10 cellular contexts compared by ENCODE assay signal in genomic region chr1:226665505-226666163, GRCh38.
A peak's percentile ranks its signal among the peaks of the same experiment; 100 is the strongest.
DNase-seq lines count a peak whose midpoint lies in the region; ATAC-seq, FAIRE-seq and TF ChIP-seq lines count a peak whose summit lies in the region.
"Had no signal": no experiment of that assay in that cellular context is flagged by ENCODE, and none has a peak within 500 bp of the region (broad histone marks: within the 10 kb centered on the region; RNA-seq: fewer than 3 reads in every experiment).

No MANE protein-coding gene starts in this region.

- intact Hi-C loops in cardiac septum (cut with DNase I) (no loop called here), GM12878 (cut with micrococcal nuclease; ENCODE audit: unreplicated experiment) (no loop called here)

- H3K36me3 ChIP-seq in right atrium auricular region = no peaks in the 10 kb centered on the region
- H3K36me3 ChIP-seq in GM12878 (ENCODE audit: control insufficient read depth in 2 of 2, insufficient read depth in 2 of 2, low read length in 1 of 2) = peaks cover 3 to 7% of the 10 kb centered on the region in 2 experiments; a peak in 1 of 4 replicates
- H3K36me3 ChIP-seq in muscle layer of duodenum (ENCODE audit: control insufficient read depth in 1 of 2, insufficient read depth in 2 of 2, low read length in 2 of 2) = no peaks in the 10 kb centered on the region
- H3K36me3 ChIP-seq in upper lobe of left lung = no peaks in the 10 kb centered on the region

- no peak overlapping the region for H3K4me2 ChIP-seq in GM12878 (ENCODE audit: control insufficient read depth, insufficient read depth)

- no peak overlapping the region for H3K9ac ChIP-seq in GM12878 (ENCODE audit: control insufficient read depth, insufficient read depth, low read length)

- RAD21 ChIA-PET in GM12878 (lab: Charles Lee; ENCODE audit: unreplicated experiment) = interaction anchor here (4.2 kb wide), 1 partner anchor 22 kb away, joined by 15 read pairs; no protein-coding TSS in a partner anchor

- H4K20me1 ChIP-seq in GM12878 (ENCODE audit: control insufficient read depth, insufficient read depth) = peaks cover 3% of the 10 kb centered on the region; the same call in 1 of the 2 replicates

- in situ Hi-C loops in GM12878 (cut with MboI) = no loop called here

- no peak for FAIRE-seq in GM12878 (lab: Jason Lieb, UNC)
- FAIRE-seq: bronchial epithelial cell had no signal

- peak overlapping the region; percentile 84 to 87 for H3K27ac ChIP-seq in right atrium auricular region
- no peak overlapping the region for H3K27ac ChIP-seq in GM12878 (ENCODE audit: control insufficient read depth, insufficient read depth)
- peak overlapping the region; percentile 91 for H3K27ac ChIP-seq in muscle layer of duodenum (ENCODE audit: low read length)
- peak overlapping the region in 3 of 4 donors; percentile 76 to 87 (median 85) for H3K27ac ChIP-seq in upper lobe of left lung

- no peak for TF ChIP-seq EP300 in GM12878 (IDR thresholded peaks at IDR 0.05; ENCODE audit: borderline replicate concordance in 1 of 2, control insufficient read depth in 1 of 2, low read depth in 2 of 2, low read length in 2 of 2)
- TF ChIP-seq EP300 in upper lobe of left lung (IDR thresholded peaks at IDR 0.05) = no peak

- H3K79me2 ChIP-seq in GM12878 (ENCODE audit: control insufficient read depth, insufficient read depth, low read length) = peaks cover 32% of the 10 kb centered on the region

- no TSS peak for BruUV-seq in GM12878 (replicated peaks; lab: Mats Ljungman, UMichigan)

- H3K27me3 ChIP-seq in right atrium auricular region = no peaks in the 10 kb centered on the region
- no peaks in the 10 kb centered on the region for H3K27me3 ChIP-seq in GM12878 (replicated peaks in 1 of 2; ENCODE audit: control insufficient read depth in 2 of 2, insufficient read depth in 2 of 2, low read length in 1 of 2)
- H3K27me3 ChIP-seq in muscle layer of duodenum (ENCODE audit: low read depth, low read length) = no peaks in the 10 kb centered on the region
- H3K27me3 ChIP-seq in upper lobe of left lung = no peaks in the 10 kb centered on the region

- POLR2A ChIA-PET in GM12878 (lab: Charles Lee) = no interaction called here

- ATAC-seq in GM12878 = no peak
- no peak for ATAC-seq in upper lobe of left lung (ENCODE audit: low FRiP score in 2 of 2)
- no peak for ATAC-seq in HG02642 (IDR thresholded peaks at IDR 0.05; ENCODE audit: poor library complexity, unreplicated experiment)
- ATAC-seq in GM21390 (IDR thresholded peaks at IDR 0.05; ENCODE audit: unreplicated experiment) = no peak

- no peak for TF ChIP-seq POLR2A in GM12878 (IDR thresholded peaks at IDR 0.05; ENCODE audit: low read depth, low read length)
- no peak for TF ChIP-seq POLR2A in upper lobe of left lung (IDR thresholded peaks at IDR 0.05)

- CTCF ChIA-PET in GM12878 (lab: Yijun Ruan, JAX) = no interaction called here

- peaks cover 5 to 80% of the 10 kb centered on the region in 2 donors for H3K4me1 ChIP-seq in right atrium auricular region
- peaks cover 44% of the 10 kb centered on the region for H3K4me1 ChIP-seq in GM12878 (ENCODE audit: control insufficient read depth, insufficient read depth, low read length)
- peaks cover 55 to 77% of the 10 kb centered on the region in 2 donors for H3K4me1 ChIP-seq in muscle layer of duodenum (ENCODE audit: control insufficient read depth in 1 of 2, insufficient read depth in 2 of 2, low read length in 2 of 2)
- H3K4me1 ChIP-seq in upper lobe of left lung = peaks cover 58 to 74% (median 65%) of the 10 kb centered on the region in 4 donors

- no peak overlapping the region for H3K4me3 ChIP-seq in right atrium auricular region
- H3K4me3 ChIP-seq in GM12878 = no peak overlapping the region
- H3K4me3 ChIP-seq in muscle layer of duodenum (ENCODE audit: low read depth in 1 of 2, low read length in 2 of 2) = no peak overlapping the region
- H3K4me3 ChIP-seq in upper lobe of left lung = no peak overlapping the region

- TF ChIP-seq RAD21 in GM12878 (IDR thresholded peaks at IDR 0.05; ENCODE audit: insufficient read depth, low read depth, low read length) = no peak

- H3K9me3 ChIP-seq in right atrium auricular region (no peaks in the 10 kb centered on the region), GM12878 (replicated peaks; ENCODE audit: control insufficient read depth, insufficient read depth, low read length) (no peaks in the 10 kb centered on the region), muscle layer of duodenum (ENCODE audit: control insufficient read depth in 1 of 2, low read length in 2 of 2) (no peaks in the 10 kb centered on the region), upper lobe of left lung (no peaks in the 10 kb centered on the region)

- 68% methylated on average over 17 of the region's 17 CpGs for WGBS in GM12878 (ENCODE audit: insufficient coverage, insufficient replicate concordance, low lambda C conversion rate, missing lambda C conversion rate)
- 92 to 93% methylated on average over 17 of the region's 17 CpGs for WGBS in upper lobe of left lung, 2 donors

- TF ChIP-seq CTCF in right atrium auricular region (IDR thresholded peaks at IDR 0.05) (no peak), GM12878 (IDR thresholded peaks at IDR 0.05 in 2 of 3, conservative IDR thresholded peaks at IDR 0.05 in 1 of 3; ENCODE audit: control insufficient read depth in 2 of 3, extremely low read depth in 1 of 3, insufficient read depth in 1 of 3, low read depth in 3 of 3, low read length in 3 of 3) (no peak), upper lobe of left lung (IDR thresholded peaks at IDR 0.05) (no peak)

- no peak overlapping the region for H2AFZ ChIP-seq in GM12878 (ENCODE audit: control insufficient read depth, low read depth, low read length)

- SMC1A ChIA-PET in GM12878 (lab: Charles Lee; ENCODE audit: uncharacterized antibody, unreplicated experiment) = no interaction called here

- no peak for DNase-seq in right atrium auricular region (ENCODE audit: low spot score)
- DNase-seq in cardiac septum (ENCODE audit: low spot score) = no peak
- no peak for DNase-seq in GM12878 (ENCODE audit: low read depth, low spot score)
- no peak for DNase-seq in upper lobe of left lung
- no peak for DNase-seq in NCI-H2171 treated with DMSO at 0.1 percent for 48 hours (lab: John Stamatoyannopoulos, UW)
- DNase-seq: NCI-H187 had no signal

TF ChIP-seq in GM12878, 131 proteins besides CTCF, POLR2A, EP300 and RAD21:
- TF ChIP-seq ZNF687 (IDR thresholded peaks at IDR 0.05) = no peak
- peak; percentile 66 for TF ChIP-seq RUNX3 (IDR thresholded peaks at IDR 0.05; ENCODE audit: low read length)
